Comparison of ENCODE assay signal across 31 cellular contexts in genomic region chr13:38265135-38265497, GRCh38.
A peak's percentile ranks its signal among the peaks of the same experiment; 100 is the strongest.
DNase-seq lines count a peak whose midpoint lies in the region; ATAC-seq and TF ChIP-seq lines count a peak whose summit lies in the region.
"Had no signal": no experiment of that assay in that cellular context is flagged by ENCODE, and none has a peak within 500 bp of the region (broad histone marks: within the 10 kb centered on the region; RNA-seq: fewer than 3 reads in every experiment).

No MANE protein-coding gene starts in this region.

- H3K27me3 ChIP-seq in left ventricle myocardium inferior (ENCODE audit: low read depth) (no peaks in the 10 kb centered on the region), upper lobe of right lung (no peaks in the 10 kb centered on the region)
- H3K27me3 ChIP-seq: BLaER1, esophagus squamous epithelium, gastrocnemius medialis, ovary had no signal

- peaks cover 5% of the 10 kb centered on the region for H3K4me1 Mint-ChIP-seq in osteocyte (ENCODE audit: unreplicated experiment)
- H3K4me1 Mint-ChIP-seq: activated naive CD8-positive, alpha-beta T cell treated with anti-CD3 and anti-CD28 coated beads, Interleukin-2, amount 50 U/mL, for 24 hours; central memory CD8-positive, alpha-beta T cell; natural killer cell had no signal

- no peak for ATAC-seq in Right ventricle myocardium inferior
- ATAC-seq in upper lobe of right lung: peak; percentile 93
- no peak for ATAC-seq in HG03039 (IDR thresholded peaks at IDR 0.05; ENCODE audit: unreplicated experiment)
- ATAC-seq: activated naive CD8-positive, alpha-beta T cell treated with anti-CD3 and anti-CD28 coated beads, Interleukin-2, amount 50 U/mL, for 24 hours; gastrocnemius medialis; natural killer cell had no signal

- no peaks in the 10 kb centered on the region for H3K27me3 Mint-ChIP-seq in osteocyte (ENCODE audit: unreplicated experiment)
- H3K27me3 Mint-ChIP-seq: activated naive CD8-positive, alpha-beta T cell treated with anti-CD3 and anti-CD28 coated beads, Interleukin-2, amount 50 U/mL, for 24 hours; central memory CD8-positive, alpha-beta T cell; dendritic cell treated with granulocyte-macrophage colony-stimulating factor and Interleukin-4, amounts not matched to agents 40 ng/mL and 50 ng/mL, for 4 days; type B pancreatic cell had no signal

- no peak overlapping the region for H3K27ac ChIP-seq in left ventricle myocardium inferior (replicated peaks)
- H3K27ac ChIP-seq in upper lobe of right lung: no peak overlapping the region
- H3K27ac ChIP-seq: BLaER1, esophagus squamous epithelium, gastrocnemius medialis, ovary, PC-9 had no signal

- TF ChIP-seq CTCF in left ventricle myocardium inferior (IDR thresholded peaks at IDR 0.05; ENCODE audit: borderline replicate concordance) (no peak), upper lobe of right lung (IDR thresholded peaks at IDR 0.05) (no peak), osteocyte (IDR thresholded peaks at IDR 0.05) (no peak)

- peaks cover 6% of the 10 kb centered on the region for H3K9me3 Mint-ChIP-seq in osteocyte (ENCODE audit: unreplicated experiment)
- H3K9me3 Mint-ChIP-seq: type B pancreatic cell had no signal

- H3K9me3 ChIP-seq in left ventricle myocardium inferior (replicated peaks) (peaks cover 19% of the 10 kb centered on the region), upper lobe of right lung (no peaks in the 10 kb centered on the region)
- H3K9me3 ChIP-seq: gastrocnemius medialis, ovary had no signal

- H3K4me3 Mint-ChIP-seq in osteocyte (ENCODE audit: unreplicated experiment): no peak overlapping the region
- H3K4me3 Mint-ChIP-seq: activated naive CD8-positive, alpha-beta T cell treated with anti-CD3 and anti-CD28 coated beads, Interleukin-2, amount 50 U/mL, for 24 hours; central memory CD8-positive, alpha-beta T cell; dendritic cell treated with granulocyte-macrophage colony-stimulating factor and Interleukin-4, amounts not matched to agents 40 ng/mL and 50 ng/mL, for 4 days; natural killer cell; T-helper 2 cell treated with Interferon-gamma antibody and Interleukin-4, amounts not matched to agents 5 μg/mL and 100 μg/mL, for 36 hours; type B pancreatic cell had no signal

- no peaks in the 10 kb centered on the region for H3K36me3 ChIP-seq in left ventricle myocardium inferior
- H3K36me3 ChIP-seq in upper lobe of right lung: no peaks in the 10 kb centered on the region
- H3K36me3 ChIP-seq: BLaER1, esophagus squamous epithelium, gastrocnemius medialis, ovary had no signal

- H3K4me3 ChIP-seq in left ventricle myocardium inferior (no peak overlapping the region), upper lobe of right lung (no peak overlapping the region)
- H3K4me3 ChIP-seq: BLaER1, esophagus squamous epithelium, gastrocnemius medialis, ovary, PC-9 had no signal

- H3K27ac Mint-ChIP-seq in osteocyte (ENCODE audit: unreplicated experiment): no peak overlapping the region
- H3K27ac Mint-ChIP-seq: activated naive CD8-positive, alpha-beta T cell treated with anti-CD3 and anti-CD28 coated beads, Interleukin-2, amount 50 U/mL, for 24 hours; dendritic cell treated with granulocyte-macrophage colony-stimulating factor and Interleukin-4, amounts not matched to agents 40 ng/mL and 50 ng/mL, for 4 days; natural killer cell; T-helper 2 cell treated with Interferon-gamma antibody and Interleukin-4, amounts not matched to agents 5 μg/mL and 100 μg/mL, for 36 hours; type B pancreatic cell had no signal

- H3K4me1 ChIP-seq in left ventricle myocardium inferior (no peaks in the 10 kb centered on the region), upper lobe of right lung (no peaks in the 10 kb centered on the region)
- H3K4me1 ChIP-seq: BLaER1, esophagus squamous epithelium, gastrocnemius medialis had no signal

- intact Hi-C loops in Right ventricle myocardium inferior (cut with DNase I) (no loop called here), left ventricle myocardium inferior (cut with micrococcal nuclease) (no loop called here), upper lobe of right lung (cut with DNase I) (no loop called here)

- no peaks in the 10 kb centered on the region for H3K36me3 Mint-ChIP-seq in osteocyte (ENCODE audit: unreplicated experiment)
- H3K36me3 Mint-ChIP-seq: type B pancreatic cell had no signal

- DNase-seq in Right ventricle myocardium inferior (ENCODE audit: missing footprints) (peak; percentile 43), left ventricle myocardium inferior (no peak), NCI-H69 (lab: John Stamatoyannopoulos, UW) (peak; percentile 60), left kidney (ENCODE audit: low read depth, low spot score) (peak; percentile 0), upper lobe of right lung (peak; percentile 73), osteocyte (ENCODE audit: extremely low spot score, unreplicated experiment) (no peak), inferior parietal cortex (ENCODE audit: extremely low spot score) (no peak)
- DNase-seq: ACHN; activated CD4-positive, alpha-beta T cell treated with anti-CD3 and anti-CD28 coated beads for 4 hours; activated effector memory CD4-positive, alpha-beta T cell treated with anti-CD3 and anti-CD28 coated beads, Interleukin-2, amount 50 U/mL, for 16 hours; activated naive CD8-positive, alpha-beta T cell treated with anti-CD3 and anti-CD28 coated beads, Interleukin-2, amount 50 U/mL, for 24 hours; activated T-cell treated with anti-CD3 and anti-CD28 coated beads, Interleukin-2, amount 50 U/mL, for 1 hour; esophagus squamous epithelium; gastrocnemius medialis; GOT3; hippocampal formation; midbrain; MV-4-11; natural killer cell; NCI-H187; NCI-H2227 treated with DMSO at 0.1 percent for 48 hours; NK-92 treated with Interleukin-12 subunit alpha and Interleukin-12 subunit beta, amount 100 ng/mL, for 24 hours; ovary; PC-9; stimulated activated CD4-positive, alpha-beta T cell treated with anti-CD3 and anti-CD28 coated beads, Interleukin-2, amount 100 ng/mL, for 48 hours had no signal

Comparison
In these comparisons a context has a peak if more than half of its experiments do, and no peak if none do; other contexts are left out.
1. DNase-seq: peak in Right ventricle myocardium inferior (single experiment), NCI-H69 (single experiment), left kidney (single experiment) and upper lobe of right lung (single experiment); none in left ventricle myocardium inferior (single experiment), osteocyte (single experiment) and inferior parietal cortex (single experiment).